Comparison of ENCODE assay signal across 23 cellular contexts in the genomic region with DNA sequence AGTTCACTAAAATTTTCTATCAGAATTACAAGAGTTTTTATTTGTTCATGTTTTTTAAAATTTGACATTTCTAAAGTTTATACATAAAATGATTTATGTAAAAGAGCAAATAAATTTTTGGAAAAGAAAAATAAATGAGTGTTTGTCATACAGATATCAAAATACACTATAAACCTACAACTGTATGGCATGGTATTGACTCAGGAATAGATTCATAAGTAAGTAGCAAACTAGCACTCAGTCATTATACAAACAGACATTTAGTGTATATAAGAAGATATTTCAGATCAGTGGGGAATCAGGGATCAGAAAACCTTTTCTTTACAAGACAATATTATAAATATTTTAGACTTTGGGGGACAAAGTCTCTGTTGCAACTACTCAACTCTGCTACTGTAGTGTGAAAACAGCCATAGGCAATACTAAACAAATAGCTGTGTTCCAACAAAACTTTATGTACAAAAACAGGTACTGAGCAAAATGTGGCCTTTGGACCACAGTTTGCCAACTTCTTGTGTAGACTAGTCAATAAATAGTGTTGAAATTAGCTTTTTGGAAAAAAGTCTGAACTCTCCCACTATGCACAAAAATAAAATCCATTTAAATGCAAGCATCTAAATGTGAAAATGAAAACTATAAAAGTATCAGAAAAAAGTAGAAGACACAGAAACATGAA.
DNase-seq lines count a peak whose midpoint lies in the region; ATAC-seq, FAIRE-seq and TF ChIP-seq lines count a peak whose summit lies in the region.
"Had no signal": no experiment of that assay in that cellular context is flagged by ENCODE, and none has a peak within 500 bp of the region (broad histone marks: within the 10 kb centered on the region; RNA-seq: fewer than 3 reads in every experiment).

No MANE protein-coding gene starts in this region.

- H3K9ac ChIP-seq in liver (ENCODE audit: low read depth in 1 of 2, low read length in 2 of 2): no peak overlapping the region
- H3K9ac ChIP-seq: BLaER1 treated with 17β-estradiol and CSF1 and Interleukin-3, amounts not matched to agents 10 nM and 100 nM had no signal

- H3K27me3 ChIP-seq in liver (ENCODE audit: control insufficient read depth in 4 of 4, insufficient read depth in 4 of 4, low read length in 3 of 4) (no peaks in the 10 kb centered on the region), small intestine (ENCODE audit: control insufficient read depth in 2 of 2, insufficient read depth in 2 of 2, low read length in 2 of 2) (no peaks in the 10 kb centered on the region), upper lobe of right lung (no peaks in the 10 kb centered on the region)
- H3K27me3 ChIP-seq: BLaER1 treated with 17β-estradiol and CSF1 and Interleukin-3, amounts not matched to agents 10 nM and 100 nM had no signal

- peak; percentile 88 for FAIRE-seq in G401.6 (lab: Jason Lieb, UNC)
- FAIRE-seq in small intestine (lab: Jason Lieb, UNC): peak; percentile 44
- FAIRE-seq: A204.1, D721Med, GM12878, GM12892, GM18507 had no signal

- peaks cover 0 to 1% (median 0%) of the 10 kb centered on the region in 4 donors for H3K36me3 ChIP-seq in liver (ENCODE audit: control insufficient read depth in 4 of 4, insufficient read depth in 3 of 4, low read depth in 1 of 4, low read length in 3 of 4)
- no peaks in the 10 kb centered on the region for H3K36me3 ChIP-seq in small intestine (ENCODE audit: control insufficient read depth in 2 of 2, insufficient read depth in 2 of 2, low read length in 2 of 2)
- no peaks in the 10 kb centered on the region for H3K36me3 ChIP-seq in upper lobe of right lung
- H3K36me3 ChIP-seq: BLaER1 treated with 17β-estradiol and CSF1 and Interleukin-3, amounts not matched to agents 10 nM and 100 nM had no signal

- ATAC-seq in left lobe of liver: peak; percentile 64
- no peak for ATAC-seq in GM18519 (IDR thresholded peaks at IDR 0.05; ENCODE audit: low FRiP score, unreplicated experiment)
- ATAC-seq in upper lobe of right lung: no peak
- ATAC-seq in left colon: no peak
- no peak for ATAC-seq in HG03521 (IDR thresholded peaks at IDR 0.05; ENCODE audit: unreplicated experiment)
- ATAC-seq: CD8-positive, alpha-beta T cell; GM12878 had no signal

- DNase-seq in left lobe of liver (ENCODE audit: low spot score) (peak; percentile 69), small intestine (no peak), upper lobe of right lung (no peak), left colon (no peak)
- DNase-seq: 8988T; AML-193; Caco-2; Calu3; CD4-positive, alpha-beta T cell; CD8-positive, alpha-beta T cell; DMS79 treated with DMSO at 0.1 percent for 48 hours; GDM1 had no signal

- H3K4me3 ChIP-seq in liver (ENCODE audit: low read depth in 1 of 3, low read length in 3 of 3) (no peak overlapping the region), small intestine (ENCODE audit: low read depth in 1 of 2, low read length in 2 of 2) (no peak overlapping the region), upper lobe of right lung (no peak overlapping the region)
- H3K4me3 ChIP-seq: BLaER1 treated with 17β-estradiol and CSF1 and Interleukin-3, amounts not matched to agents 10 nM and 100 nM; GM12878 had no signal

- intact Hi-C loops in upper lobe of right lung (cut with DNase I): no loop called here
- intact Hi-C loops in left colon (cut with DNase I, micrococcal nuclease): no loop called here

- H3K4me1 ChIP-seq in liver (ENCODE audit: control insufficient read depth in 4 of 4, insufficient read depth in 4 of 4, low read length in 3 of 4): peaks cover 2 to 12% (median 6%) of the 10 kb centered on the region in 4 donors
- no peaks in the 10 kb centered on the region for H3K4me1 ChIP-seq in small intestine (ENCODE audit: control insufficient read depth in 2 of 2, insufficient read depth in 1 of 2, low read depth in 1 of 2, low read length in 1 of 2)
- H3K4me1 ChIP-seq in upper lobe of right lung: no peaks in the 10 kb centered on the region
- H3K4me1 ChIP-seq: BLaER1 treated with 17β-estradiol and CSF1 and Interleukin-3, amounts not matched to agents 10 nM and 100 nM; Caco-2 had no signal

- H3K27ac ChIP-seq in liver (ENCODE audit: low read depth in 1 of 2, low read length in 2 of 2) (peak overlapping the region; percentile 62 to 74), small intestine (ENCODE audit: low read depth in 1 of 2, low read length in 1 of 2) (no peak overlapping the region), upper lobe of right lung (no peak overlapping the region)
- H3K27ac ChIP-seq: BLaER1 treated with 17β-estradiol and CSF1 and Interleukin-3, amounts not matched to agents 10 nM and 100 nM; C4-2B had no signal

- TF ChIP-seq CTCF in liver (IDR thresholded peaks at IDR 0.05; ENCODE audit: low read depth, low read length, missing input control) (no peak), upper lobe of right lung (IDR thresholded peaks at IDR 0.05) (no peak)

- TF ChIP-seq RAD21 in liver (IDR thresholded peaks at IDR 0.05): peak; percentile 44 to 56

- H3K9me3 ChIP-seq in liver (ENCODE audit: control insufficient read depth in 4 of 4, low read length in 3 of 4) (no peaks in the 10 kb centered on the region), small intestine (ENCODE audit: control insufficient read depth, low read depth) (no peaks in the 10 kb centered on the region), upper lobe of right lung (no peaks in the 10 kb centered on the region)
- H3K9me3 ChIP-seq: BLaER1 treated with 17β-estradiol and CSF1 and Interleukin-3, amounts not matched to agents 10 nM and 100 nM; Caco-2 had no signal

TF ChIP-seq in liver, 16 proteins besides CTCF, POLR2A, EP300 and RAD21:
- TF ChIP-seq FOXA1 (IDR thresholded peaks at IDR 0.05) (peak; percentile 93), HNF4G (IDR thresholded peaks at IDR 0.05) (peak; percentile 98), TAF1 (conservative IDR thresholded peaks at IDR 0.05) (no peak), YY1 (IDR thresholded peaks at IDR 0.05) (peak; percentile 70), JUND (IDR thresholded peaks at IDR 0.05) (peak; percentile 49 to 78), RXRA (IDR thresholded peaks at IDR 0.05) (peak; percentile 67 to 81), EGR1 (IDR thresholded peaks at IDR 0.05; ENCODE audit: low read depth in 2 of 2) (peak in 1 of 2 donors; percentile 57), GABPA (IDR thresholded peaks at IDR 0.05 in 1 of 2, conservative IDR thresholded peaks at IDR 0.05 in 1 of 2) (peak in 1 of 2 donors; percentile 37), HNF4A (conservative IDR thresholded peaks at IDR 0.05) (peak; percentile 99), FOXA2 (IDR thresholded peaks at IDR 0.05) (peak; percentile 89), NR2F2 (IDR thresholded peaks at IDR 0.05) (no peak), SP1 (IDR thresholded peaks at IDR 0.05) (peak; percentile 91)
- TF ChIP-seq, protein P1, sequence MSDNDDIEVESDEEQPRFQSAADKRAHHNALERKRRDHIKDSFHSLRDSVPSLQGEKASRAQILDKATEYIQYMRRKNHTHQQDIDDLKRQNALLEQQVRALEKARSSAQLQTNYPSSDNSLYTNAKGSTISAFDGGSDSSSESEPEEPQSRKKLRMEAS (IDR thresholded peaks at IDR 0.05): peak; percentile 73
- TF ChIP-seq, protein P2, sequence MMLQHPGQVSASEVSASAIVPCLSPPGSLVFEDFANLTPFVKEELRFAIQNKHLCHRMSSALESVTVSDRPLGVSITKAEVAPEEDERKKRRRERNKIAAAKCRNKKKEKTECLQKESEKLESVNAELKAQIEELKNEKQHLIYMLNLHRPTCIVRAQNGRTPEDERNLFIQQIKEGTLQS (IDR thresholded peaks at IDR 0.05): peak; percentile 49
- TF ChIP-seq, protein P3, sequence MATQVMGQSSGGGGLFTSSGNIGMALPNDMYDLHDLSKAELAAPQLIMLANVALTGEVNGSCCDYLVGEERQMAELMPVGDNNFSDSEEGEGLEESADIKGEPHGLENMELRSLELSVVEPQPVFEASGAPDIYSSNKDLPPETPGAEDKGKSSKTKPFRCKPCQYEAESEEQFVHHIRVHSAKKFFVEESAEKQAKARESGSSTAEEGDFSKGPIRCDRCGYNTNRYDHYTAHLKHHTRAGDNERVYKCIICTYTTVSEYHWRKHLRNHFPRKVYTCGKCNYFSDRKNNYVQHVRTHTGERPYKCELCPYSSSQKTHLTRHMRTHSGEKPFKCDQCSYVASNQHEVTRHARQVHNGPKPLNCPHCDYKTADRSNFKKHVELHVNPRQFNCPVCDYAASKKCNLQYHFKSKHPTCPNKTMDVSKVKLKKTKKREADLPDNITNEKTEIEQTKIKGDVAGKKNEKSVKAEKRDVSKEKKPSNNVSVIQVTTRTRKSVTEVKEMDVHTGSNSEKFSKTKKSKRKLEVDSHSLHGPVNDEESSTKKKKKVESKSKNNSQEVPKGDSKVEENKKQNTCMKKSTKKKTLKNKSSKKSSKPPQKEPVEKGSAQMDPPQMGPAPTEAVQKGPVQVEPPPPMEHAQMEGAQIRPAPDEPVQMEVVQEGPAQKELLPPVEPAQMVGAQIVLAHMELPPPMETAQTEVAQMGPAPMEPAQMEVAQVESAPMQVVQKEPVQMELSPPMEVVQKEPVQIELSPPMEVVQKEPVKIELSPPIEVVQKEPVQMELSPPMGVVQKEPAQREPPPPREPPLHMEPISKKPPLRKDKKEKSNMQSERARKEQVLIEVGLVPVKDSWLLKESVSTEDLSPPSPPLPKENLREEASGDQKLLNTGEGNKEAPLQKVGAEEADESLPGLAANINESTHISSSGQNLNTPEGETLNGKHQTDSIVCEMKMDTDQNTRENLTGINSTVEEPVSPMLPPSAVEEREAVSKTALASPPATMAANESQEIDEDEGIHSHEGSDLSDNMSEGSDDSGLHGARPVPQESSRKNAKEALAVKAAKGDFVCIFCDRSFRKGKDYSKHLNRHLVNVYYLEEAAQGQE (IDR thresholded peaks at IDR 0.05): peak; percentile 68
- TF ChIP-seq, protein P4, sequence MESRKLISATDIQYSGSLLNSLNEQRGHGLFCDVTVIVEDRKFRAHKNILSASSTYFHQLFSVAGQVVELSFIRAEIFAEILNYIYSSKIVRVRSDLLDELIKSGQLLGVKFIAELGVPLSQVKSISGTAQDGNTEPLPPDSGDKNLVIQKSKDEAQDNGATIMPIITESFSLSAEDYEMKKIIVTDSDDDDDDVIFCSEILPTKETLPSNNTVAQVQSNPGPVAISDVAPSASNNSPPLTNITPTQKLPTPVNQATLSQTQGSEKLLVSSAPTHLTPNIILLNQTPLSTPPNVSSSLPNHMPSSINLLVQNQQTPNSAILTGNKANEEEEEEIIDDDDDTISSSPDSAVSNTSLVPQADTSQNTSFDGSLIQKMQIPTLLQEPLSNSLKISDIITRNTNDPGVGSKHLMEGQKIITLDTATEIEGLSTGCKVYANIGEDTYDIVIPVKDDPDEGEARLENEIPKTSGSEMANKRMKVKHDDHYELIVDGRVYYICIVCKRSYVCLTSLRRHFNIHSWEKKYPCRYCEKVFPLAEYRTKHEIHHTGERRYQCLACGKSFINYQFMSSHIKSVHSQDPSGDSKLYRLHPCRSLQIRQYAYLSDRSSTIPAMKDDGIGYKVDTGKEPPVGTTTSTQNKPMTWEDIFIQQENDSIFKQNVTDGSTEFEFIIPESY (IDR thresholded peaks at IDR 0.05): peak; percentile 72
TF ChIP-seq in liver: peak in this region for 14.

Comparison
In these comparisons a context has a peak if more than half of its experiments do, and no peak if none do; other contexts are left out.
1. H3K27ac ChIP-seq: peak in liver (2 of 2); none in small intestine (0 of 2) and upper lobe of right lung (single experiment).